In the genomic region with DNA sequence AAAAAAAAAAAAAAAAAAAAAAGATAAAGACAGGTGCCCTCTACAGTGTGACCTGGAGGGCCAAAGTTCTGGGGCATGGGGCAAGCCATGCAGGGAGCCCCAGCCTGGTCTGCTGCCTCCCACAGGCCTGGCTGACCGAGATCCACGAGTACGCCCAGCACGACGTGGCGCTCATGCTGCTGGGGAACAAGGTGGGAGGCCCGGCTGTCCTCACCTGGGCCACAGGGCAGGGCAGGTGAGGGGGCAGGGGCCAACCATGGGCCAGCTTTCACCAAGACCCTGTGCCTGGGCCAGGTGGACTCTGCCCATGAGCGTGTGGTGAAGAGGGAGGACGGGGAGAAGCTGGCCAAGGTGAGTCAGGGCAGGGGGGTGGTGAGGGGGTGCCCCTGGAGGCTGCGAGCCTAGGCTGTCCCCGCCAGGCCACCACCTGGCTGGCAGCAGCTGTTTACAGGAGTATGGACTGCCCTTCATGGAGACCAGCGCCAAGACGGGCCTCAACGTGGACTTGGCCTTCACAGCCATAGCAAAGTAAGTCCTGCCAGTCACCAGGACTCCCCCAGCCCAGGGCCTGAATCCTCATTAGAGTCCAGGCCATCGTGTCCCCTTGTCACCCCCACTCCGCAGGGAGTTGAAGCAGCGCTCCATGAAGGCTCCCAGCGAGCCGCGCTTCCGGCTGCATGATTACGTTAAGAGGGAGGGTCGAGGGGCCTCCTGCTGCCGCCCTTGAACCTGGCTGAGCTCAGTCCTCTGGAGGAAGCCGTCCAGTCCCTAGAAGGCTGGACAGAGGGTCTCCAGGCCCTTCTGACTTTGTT, we compare ENCODE assay signal across 8 cellular contexts. TPM values are rescaled to one million over a fixed set of nuclear protein-coding genes. Genes with fewer than 3 reads are reported as not detected.
DNase-seq lines count a peak whose midpoint lies in the region; ATAC-seq lines count a peak whose summit lies in the region.

No MANE protein-coding gene starts in this region.

- peaks cover 0 to 22% (median 0%) of the 10 kb centered on the region in 3 donors for H3K36me3 Mint-ChIP-seq in CD8-positive, alpha-beta memory T cell

- H3K27ac Mint-ChIP-seq in CD8-positive, alpha-beta memory T cell: peak overlapping the region in 7 of 8 donors; percentile 26 to 90 (median 71)

- CTCF ChIA-PET in CD8-positive, alpha-beta memory T cell (lab: Charles Lee): interaction anchor here (0.7 to 5.4 kb wide), 11 partner anchors 12 to 149 kb away, joined by 3 to 48 read pairs (median 4); a partner anchor contains a TSS

- H3K27ac ChIP-seq in CD8-positive, alpha-beta memory T cell (ENCODE audit: low read depth, low read length): peak overlapping the region; percentile 91
- H3K27ac ChIP-seq in right cardiac atrium (ENCODE audit: low read length): peak overlapping the region; percentile 63

- POLR2A ChIA-PET in CD8-positive, alpha-beta memory T cell (lab: Charles Lee): interaction anchor here (1.4 to 2.6 kb wide), 2 partner anchors 13 to 188 kb away, joined by 3 to 5 read pairs; a partner anchor contains a TSS

- WGBS in right cardiac atrium: 36% methylated on average over 25 of the region's 25 CpGs

- H3K36me3 ChIP-seq in CD8-positive, alpha-beta memory T cell (ENCODE audit: insufficient read depth, low read length): peaks cover 5% of the 10 kb centered on the region

- H3K4me3 Mint-ChIP-seq in CD8-positive, alpha-beta memory T cell: peak overlapping the region; percentile 84 to 95 (median 88)

- intact Hi-C loops in right cardiac atrium (cut with DNase I): loop anchor here in 1 of 4 donors (5.0 to 10.0 kb wide), 2 partner anchors 52 to 151 kb away; a partner anchor contains a TSS

- H3K9me3 ChIP-seq in CD8-positive, alpha-beta memory T cell (ENCODE audit: low read length): no peaks in the 10 kb centered on the region
- no peaks in the 10 kb centered on the region for H3K9me3 ChIP-seq in right cardiac atrium (ENCODE audit: control insufficient read depth, low read length)

- peaks cover 41 to 72% (median 49%) of the 10 kb centered on the region in 3 donors for H3K4me1 Mint-ChIP-seq in CD8-positive, alpha-beta memory T cell

- peaks cover 72% of the 10 kb centered on the region for H3K4me1 ChIP-seq in CD8-positive, alpha-beta memory T cell (ENCODE audit: insufficient read depth, low read length)
- H3K4me1 ChIP-seq in right cardiac atrium (ENCODE audit: control insufficient read depth, insufficient read depth, low read length): peaks cover 11% of the 10 kb centered on the region

- no peaks in the 10 kb centered on the region for H3K27me3 ChIP-seq in CD8-positive, alpha-beta memory T cell (ENCODE audit: insufficient read depth, low read length, poor library complexity, severe bottlenecking)
- no peaks in the 10 kb centered on the region for H3K27me3 ChIP-seq in right cardiac atrium (ENCODE audit: control insufficient read depth, insufficient read depth)

- H3K27me3 Mint-ChIP-seq in CD8-positive, alpha-beta memory T cell: peaks cover 0 to 10% of the 10 kb centered on the region in 2 donors

- DNase-seq in CD8-positive, alpha-beta memory T cell: no peak
- peak; percentile 79 for DNase-seq in HT1080 (ENCODE audit: low read depth)
- DNase-seq in activated CD8-positive, alpha-beta memory T cell treated with anti-CD3 and anti-CD28 coated beads for 48 hours (ENCODE audit: low read depth in 2 of 3, low spot score in 2 of 3): peak in 2 of 3 experiments; percentile 37 to 44
- DNase-seq in right cardiac atrium: peak in 1 of 3 donors; percentile 68
- peak; percentile 55 to 61 for DNase-seq in stimulated activated CD4-positive, alpha-beta T cell treated with anti-CD3 and anti-CD28 coated beads, Interleukin-2, amount 100 ng/mL, for 24 hours
- no peak for DNase-seq in SKM-1 treated with dmso at 0.1 percent for 144 hours (lab: John Stamatoyannopoulos, UW; ENCODE audit: unreplicated experiment)
- no peak for DNase-seq in activated gamma-delta T cell treated with Interleukin-2 at 50 U/mL for 16 hours
- no peak for DNase-seq in GM19238 (ENCODE audit: insufficient read length, low spot score)

- peak overlapping the region; percentile 100 for H3K4me3 ChIP-seq in CD8-positive, alpha-beta memory T cell (ENCODE audit: low read length)
- peak overlapping the region; percentile 77 for H3K4me3 ChIP-seq in right cardiac atrium (ENCODE audit: low read length)

- H3K9me3 Mint-ChIP-seq in CD8-positive, alpha-beta memory T cell: no peaks in the 10 kb centered on the region

- no peak for ATAC-seq in right cardiac atrium

RNA-seq across cellular contexts. Expression of a gene that starts 2.7 kb away (rescaled TPM):
- total RNA-seq in CD8-positive, alpha-beta memory T cell: 100 to 1,000 TPM; 102 to 106 TPM
- polyA plus RNA-seq in CD8-positive, alpha-beta memory T cell: 7.3 TPM
- 122 and 138 TPM in 2 replicates for total RNA-seq in HT1080 (2014; rRNA removed; shearing (Covaris generic))
- 111 TPM in 2 replicates for polyA plus RNA-seq in HT1080 (2015; cell fraction: cytosol; rRNA removed)
- 89.0 and 90.1 TPM in 2 replicates for polyA plus RNA-seq in HT1080 (2015; cell fraction: nucleus; rRNA removed)
- 10 to 100 TPM; 26.1 to 39.2 (median 33.0) TPM for total RNA-seq in right cardiac atrium
- polyA plus RNA-seq in right cardiac atrium: 17.7 TPM

RNA-seq across cellular contexts. Expression of a gene that starts 4.5 kb away (rescaled TPM):
- under 1 TPM; 0.20 to 0.55 TPM for total RNA-seq in CD8-positive, alpha-beta memory T cell
- polyA plus RNA-seq in CD8-positive, alpha-beta memory T cell: 0.75 TPM
- total RNA-seq in HT1080 (2014; rRNA removed; shearing (Covaris generic)): 9.5 and 13.4 TPM in 2 replicates
- 5.8 TPM in 2 replicates for polyA plus RNA-seq in HT1080 (2015; cell fraction: cytosol; rRNA removed)
- 38.8 and 42.6 TPM in 2 replicates for polyA plus RNA-seq in HT1080 (2015; cell fraction: nucleus; rRNA removed)
- under 1 TPM in 3 of 4 donors, not detected in 1; 0.24 to 0.89 (median 0.88) TPM for total RNA-seq in right cardiac atrium
- 0.95 TPM for polyA plus RNA-seq in right cardiac atrium

RNA-seq across cellular contexts. Expression of a gene that starts 17.2 kb away (rescaled TPM):
- 10 to 100 TPM; 58.9 to 66.2 TPM for total RNA-seq in CD8-positive, alpha-beta memory T cell
- 9.9 TPM for polyA plus RNA-seq in CD8-positive, alpha-beta memory T cell
- total RNA-seq in HT1080 (2014; rRNA removed; shearing (Covaris generic)): 55.1 and 58.6 TPM in 2 replicates
- 51.5 and 53.1 TPM in 2 replicates for polyA plus RNA-seq in HT1080 (2015; cell fraction: cytosol; rRNA removed)
- 306 and 309 TPM in 2 replicates for polyA plus RNA-seq in HT1080 (2015; cell fraction: nucleus; rRNA removed)
- total RNA-seq in right cardiac atrium: 100 to 1,000 TPM in 2 of 4 donors, 10 to 100 TPM in 2; 95.9 to 111 (median 99.1) TPM
- polyA plus RNA-seq in right cardiac atrium: 98.4 TPM

RNA-seq across cellular contexts. Expression of a gene that starts 43.5 kb away (rescaled TPM):
- total RNA-seq in CD8-positive, alpha-beta memory T cell: under 1 TPM; 0.13 to 0.24 TPM
- not detected for polyA plus RNA-seq in CD8-positive, alpha-beta memory T cell
- 0.10 and 1.2 TPM in 2 replicates for total RNA-seq in HT1080 (2014; rRNA removed; shearing (Covaris generic))
- polyA plus RNA-seq in HT1080 (2015; cell fraction: cytosol; rRNA removed): 0.09 and 0.12 TPM in 2 replicates
- polyA plus RNA-seq in HT1080 (2015; cell fraction: nucleus; rRNA removed): 0.48 and 2.0 TPM in 2 replicates
- 10 to 100 TPM in 3 of 4 donors, 1 to 10 TPM in 1; 9.3 to 26.5 (median 12.3) TPM for total RNA-seq in right cardiac atrium
- 9.7 TPM for polyA plus RNA-seq in right cardiac atrium

RNA-seq across cellular contexts. Expression of a gene that starts 52.4 kb away (rescaled TPM):
- 10 to 100 TPM; 75.4 to 76.8 TPM for total RNA-seq in CD8-positive, alpha-beta memory T cell
- 30.8 TPM for polyA plus RNA-seq in CD8-positive, alpha-beta memory T cell
- total RNA-seq in HT1080 (2014; rRNA removed; shearing (Covaris generic)): 50.0 and 69.1 TPM in 2 replicates
- 89.7 and 112 TPM in 2 replicates for polyA plus RNA-seq in HT1080 (2015; cell fraction: cytosol; rRNA removed)
- polyA plus RNA-seq in HT1080 (2015; cell fraction: nucleus; rRNA removed): 83.0 and 83.6 TPM in 2 replicates
- total RNA-seq in right cardiac atrium: 10 to 100 TPM; 24.2 to 29.3 (median 27.0) TPM
- polyA plus RNA-seq in right cardiac atrium: 33.3 TPM

Comparison
In these comparisons a context has a peak if more than half of its experiments do, and no peak if none do; other contexts are left out.
1. DNase-seq: peak in HT1080 (single experiment), activated CD8-positive, alpha-beta memory T cell treated with anti-CD3 and anti-CD28 coated beads for 48 hours (2 of 3) and stimulated activated CD4-positive, alpha-beta T cell treated with anti-CD3 and anti-CD28 coated beads, Interleukin-2, amount 100 ng/mL, for 24 hours (2 of 2); none in CD8-positive, alpha-beta memory T cell (0 of 5), SKM-1 treated with dmso at 0.1 percent for 144 hours (single experiment), activated gamma-delta T cell treated with Interleukin-2 at 50 U/mL for 16 hours (single experiment) and GM19238 (single experiment).